2 cellular contexts compared by ENCODE assay signal in genomic region chr16:89961920-89962319, GRCh38.
TF ChIP-seq lines count a peak whose summit lies in the region.

No MANE protein-coding gene starts in this region.

TF ChIP-seq in HepG2, 621 proteins besides CTCF, POLR2A, EP300 and RAD21:
- no peak for TF ChIP-seq ATM (IDR thresholded peaks at IDR 0.05; ENCODE audit: borderline replicate concordance)
- TF ChIP-seq AGO2 (optimal IDR thresholded peaks at IDR 0.05; ENCODE audit: low read depth, low read length) = peak; percentile 33

TF ChIP-seq in SK-N-SH, 30 proteins besides CTCF, POLR2A, EP300 and RAD21:
- TF ChIP-seq PBX3 (IDR thresholded peaks at IDR 0.05) = no peak
- no peak for TF ChIP-seq FOSL2 (IDR thresholded peaks at IDR 0.05; ENCODE audit: borderline replicate concordance, low read depth)
- TF ChIP-seq IRF3 (IDR thresholded peaks at IDR 0.05; ENCODE audit: low read depth, low read length) = no peak
- TF ChIP-seq CHD2 (IDR thresholded peaks at IDR 0.05; ENCODE audit: low read length, partially characterized antibody) = no peak
- no peak for TF ChIP-seq NFIC (IDR thresholded peaks at IDR 0.05; ENCODE audit: borderline replicate concordance)
- TF ChIP-seq TAF1 (IDR thresholded peaks at IDR 0.05; ENCODE audit: borderline replicate concordance, low read depth, low read length) = no peak
- no peak for TF ChIP-seq FOXM1 (IDR thresholded peaks at IDR 0.05; ENCODE audit: low read depth)
- no peak for TF ChIP-seq EZH2phosphoT487 (IDR thresholded peaks at IDR 0.05; ENCODE audit: borderline replicate concordance, low read depth)
- no peak for TF ChIP-seq POLR2AphosphoS5 (IDR thresholded peaks at IDR 0.05; ENCODE audit: low read depth, low read length)
- no peak for TF ChIP-seq USF2 (IDR thresholded peaks at IDR 0.05; ENCODE audit: borderline replicate concordance, low read depth, low read length)
- TF ChIP-seq MAX (IDR thresholded peaks at IDR 0.05; ENCODE audit: low read depth) = no peak
